In genomic region chr18:26456070-26456491, GRCh38 we compare ENCODE assay signal across 29 cellular contexts.
DNase-seq lines count a peak whose midpoint lies in the region; ATAC-seq, FAIRE-seq and TF ChIP-seq lines count a peak whose summit lies in the region.
"Had no signal": no experiment of that assay in that cellular context is flagged by ENCODE, and none has a peak within 500 bp of the region (broad histone marks: within the 10 kb centered on the region; RNA-seq: fewer than 3 reads in every experiment).

No MANE protein-coding gene starts in this region.

- no peaks in the 10 kb centered on the region for H3K9me3 Mint-ChIP-seq in MCF 10A (ENCODE audit: unreplicated experiment)
- H3K9me3 Mint-ChIP-seq: activated B cell treated with CpG ODN at 0.5 μM for 24 hours; activated CD4-positive, alpha-beta memory T cell treated with anti-CD3 and anti-CD28 coated beads for 36 hours; brain; mesothelial cell of epicardium; naive thymus-derived CD8-positive, alpha-beta T cell had no signal

- H3K27ac ChIP-seq in breast epithelium (no peak overlapping the region), OCI-LY1 (ENCODE audit: low read depth, low read length, poor library complexity, severe bottlenecking) (no peak overlapping the region), mesenchymal stem cell (ENCODE audit: low read length, poor library complexity, severe bottlenecking) (no peak overlapping the region)
- H3K27ac ChIP-seq: left lung, SJSA1, spleen had no signal

- WGBS in mesenchymal stem cell = 95% methylated on average over 2 of the region's 3 CpGs

- H3K36me3 ChIP-seq in breast epithelium (no peaks in the 10 kb centered on the region), OCI-LY1 (ENCODE audit: insufficient read depth, low read length) (no peaks in the 10 kb centered on the region), bronchial epithelial cell (ENCODE audit: control insufficient read depth, insufficient read depth, low read length) (peaks cover 9% of the 10 kb centered on the region), mesenchymal stem cell (ENCODE audit: control insufficient read depth in 1 of 2, insufficient read depth in 2 of 2, low read depth in 1 of 2, low read length in 2 of 2) (peaks cover 8 to 25% of the 10 kb centered on the region in 2 experiments)
- H3K36me3 ChIP-seq: BE2C had no signal

- H3K18ac ChIP-seq in mesenchymal stem cell (ENCODE audit: low read depth in 1 of 2, low read length in 2 of 2) = no peak overlapping the region

- no peak overlapping the region for H3K4me2 ChIP-seq in OCI-LY1 (ENCODE audit: low read length)
- H3K4me2 ChIP-seq in mesenchymal stem cell (ENCODE audit: low read length, poor library complexity, severe bottlenecking) = no peak overlapping the region

- no peak overlapping the region for H3K4me3 Mint-ChIP-seq in MCF 10A (ENCODE audit: unreplicated experiment)
- H3K4me3 Mint-ChIP-seq: activated B cell treated with CpG ODN at 0.5 μM for 24 hours; activated CD4-positive, alpha-beta memory T cell treated with anti-CD3 and anti-CD28 coated beads for 36 hours; brain; mesothelial cell of epicardium; naive thymus-derived CD8-positive, alpha-beta T cell had no signal

- POLR2A ChIA-PET in MCF 10A (lab: Yijun Ruan, JAX) = interaction anchor here (0.6 to 1.0 kb wide), 4 partner anchors 14 to 94 kb away, joined by 3 to 5 read pairs (median 4); no protein-coding TSS in a partner anchor

- H3K9ac ChIP-seq in OCI-LY1 (ENCODE audit: low read length) = no peak overlapping the region
- H3K9ac ChIP-seq in mesenchymal stem cell (ENCODE audit: low read length) = no peak overlapping the region

- H3K27me3 Mint-ChIP-seq in MCF 10A (ENCODE audit: insufficient read depth, unreplicated experiment) = no peaks in the 10 kb centered on the region
- H3K27me3 Mint-ChIP-seq: activated CD4-positive, alpha-beta memory T cell treated with anti-CD3 and anti-CD28 coated beads for 36 hours had no signal

- H3K79me2 ChIP-seq in OCI-LY1 (ENCODE audit: insufficient read depth, low read length) = no peaks in the 10 kb centered on the region

- H3K4me1 ChIP-seq in breast epithelium = no peaks in the 10 kb centered on the region
- H3K4me1 ChIP-seq in OCI-LY1 (ENCODE audit: insufficient read depth, low read length, severe bottlenecking) = no peaks in the 10 kb centered on the region
- H3K4me1 ChIP-seq in mesenchymal stem cell (ENCODE audit: control insufficient read depth, insufficient read depth, low read depth, low read length) = peaks cover 16% of the 10 kb centered on the region
- H3K4me1 ChIP-seq: BE2C, SJSA1, spleen had no signal

- no peak for DNase-seq in MCF 10A (ENCODE audit: unreplicated experiment)
- no peak for DNase-seq in breast epithelium (ENCODE audit: low spot score in 2 of 2)
- DNase-seq in bronchial epithelial cell (ENCODE audit: low read depth) = peak; percentile 54
- DNase-seq in activated CD4-positive, alpha-beta T cell treated with anti-CD3 and anti-CD28 coated beads for 4 hours = no peak
- DNase-seq in mesenchymal stem cell = no peak
- DNase-seq in activated CD8-positive, alpha-beta memory T cell treated with anti-CD3 and anti-CD28 coated beads for 24 hours = no peak
- DNase-seq: activated B cell treated with CpG ODN at 0.5 μM for 24 hours; activated CD4-positive, alpha-beta memory T cell treated with anti-CD3 and anti-CD28 coated beads for 36 hours; activated gamma-delta T cell; BE2C; COR-L47; cortex of kidney; DMS79 treated with DMSO at 0.1 percent for 48 hours; foreskin melanocyte; left lung; naive thymus-derived CD8-positive, alpha-beta T cell; NCI-H1105; NCI-H2029; NCI-H345; NCI-H774; spleen; stimulated activated CD4-positive, alpha-beta T cell treated with anti-CD3 and anti-CD28 coated beads, Interleukin-4, amount 100 ng/mL, for 1 hour; stimulated activated naive CD4-positive, alpha-beta T cell had no signal

- H4K91ac ChIP-seq in mesenchymal stem cell (ENCODE audit: low read length) = no peak overlapping the region

- H4K8ac ChIP-seq in mesenchymal stem cell (ENCODE audit: low read length) = no peak overlapping the region

- H3K36me3 Mint-ChIP-seq in MCF 10A (ENCODE audit: insufficient read depth, unreplicated experiment) = peaks cover 67% of the 10 kb centered on the region

- intact Hi-C loops in MCF 10A (cut with micrococcal nuclease) = loop anchor here (5.0 kb wide), 1 partner anchor 91 kb away; the partner anchor contains the start of gene KCTD1
- intact Hi-C loops in breast epithelium (cut with DNase I; ENCODE audit: low total_unique reads) = no loop called here

- no peaks in the 10 kb centered on the region for H3K9me3 ChIP-seq in breast epithelium
- H3K9me3 ChIP-seq in OCI-LY1 (ENCODE audit: low read length) = no peaks in the 10 kb centered on the region
- no peaks in the 10 kb centered on the region for H3K9me3 ChIP-seq in mesenchymal stem cell (ENCODE audit: control insufficient read depth, low read length)
- H3K9me3 ChIP-seq: BE2C, left lung, SJSA1, spleen had no signal

- H2BK120ac ChIP-seq in mesenchymal stem cell (ENCODE audit: low read depth, low read length) = no peak overlapping the region

- no peak for FAIRE-seq in bronchial epithelial cell (lab: Jason Lieb, UNC)

- H4K20me1 ChIP-seq in OCI-LY1 (ENCODE audit: insufficient read depth, low read length) = no peaks in the 10 kb centered on the region

- no peak for ATAC-seq in GM18858 (IDR thresholded peaks at IDR 0.05; ENCODE audit: unreplicated experiment)
- ATAC-seq: left lung; naive thymus-derived CD8-positive, alpha-beta T cell; Panc1 had no signal

- no peak overlapping the region for H3K23ac ChIP-seq in mesenchymal stem cell (ENCODE audit: low read length in 2 of 2)

- H3K4ac ChIP-seq in mesenchymal stem cell (ENCODE audit: low read depth in 1 of 2, low read length in 2 of 2) = no peak overlapping the region

- peaks cover 9% of the 10 kb centered on the region for H3K79me1 ChIP-seq in mesenchymal stem cell (replicated peaks; ENCODE audit: low read length, poor library complexity, severe bottlenecking)

- no peak overlapping the region for H2AK5ac ChIP-seq in mesenchymal stem cell (ENCODE audit: low read length, severe bottlenecking)

- no peak for TF ChIP-seq POLR2A in breast epithelium (IDR thresholded peaks at IDR 0.05)

- peak overlapping the region; percentile 31 for H3K27ac Mint-ChIP-seq in MCF 10A (ENCODE audit: low read depth, unreplicated experiment)
- H3K27ac Mint-ChIP-seq: activated B cell treated with CpG ODN at 0.5 μM for 24 hours; activated CD4-positive, alpha-beta memory T cell treated with anti-CD3 and anti-CD28 coated beads for 36 hours; naive thymus-derived CD8-positive, alpha-beta T cell had no signal

- BruUV-seq in MCF 10A (replicated peaks; lab: Mats Ljungman, UMichigan) = no TSS peak

- no peak overlapping the region for H2BK5ac ChIP-seq in mesenchymal stem cell (ENCODE audit: low read depth, low read length, poor library complexity, severe bottlenecking)

- H3K4me3 ChIP-seq in breast epithelium (no peak overlapping the region), OCI-LY1 (ENCODE audit: low read depth, low read length, poor library complexity, severe bottlenecking) (no peak overlapping the region), bronchial epithelial cell (ENCODE audit: low read depth, low read length) (no peak overlapping the region), mesenchymal stem cell (ENCODE audit: insufficient read depth in 1 of 2, low read depth in 1 of 2, low read length in 2 of 2) (no peak overlapping the region)
- H3K4me3 ChIP-seq: left lung, SJSA1, spleen had no signal

- no peak overlapping the region for H2BK12ac ChIP-seq in mesenchymal stem cell (ENCODE audit: low read length in 2 of 2)

- no peak overlapping the region for H2AFZ ChIP-seq in OCI-LY1 (ENCODE audit: low read length)
- no peak overlapping the region for H2AFZ ChIP-seq in mesenchymal stem cell (ENCODE audit: low read depth, low read length)

- no peak overlapping the region for H3K14ac ChIP-seq in mesenchymal stem cell (ENCODE audit: low read length in 2 of 2)

- H3K27me3 ChIP-seq in breast epithelium (no peaks in the 10 kb centered on the region), OCI-LY1 (ENCODE audit: insufficient read depth, low read length) (no peaks in the 10 kb centered on the region), bronchial epithelial cell (ENCODE audit: control insufficient read depth, insufficient read depth, low read length) (no peaks in the 10 kb centered on the region), mesenchymal stem cell (ENCODE audit: control insufficient read depth in 1 of 2, insufficient read depth in 1 of 2, low read length in 2 of 2) (no peaks in the 10 kb centered on the region)
- H3K27me3 ChIP-seq: BE2C, left lung, SJSA1, spleen had no signal

- H2BK15ac ChIP-seq in mesenchymal stem cell (ENCODE audit: low read depth, poor library complexity, severe bottlenecking) = no peak overlapping the region

- H3K9me2 ChIP-seq in OCI-LY1 (ENCODE audit: low read depth, low read length) = no peaks in the 10 kb centered on the region

- H3F3A ChIP-seq in OCI-LY1 (ENCODE audit: insufficient read depth, low read length) = no peaks in the 10 kb centered on the region

- peaks cover 24% of the 10 kb centered on the region for H3K4me1 Mint-ChIP-seq in MCF 10A (ENCODE audit: insufficient read depth, unreplicated experiment)
- H3K4me1 Mint-ChIP-seq: activated B cell treated with CpG ODN at 0.5 μM for 24 hours had no signal

- TF ChIP-seq CTCF in MCF 10A (IDR thresholded peaks at IDR 0.05; ENCODE audit: unreplicated experiment) (no peak), breast epithelium (IDR thresholded peaks at IDR 0.05) (no peak), OCI-LY1 (IDR thresholded peaks at IDR 0.05; ENCODE audit: low read length) (peak; percentile 35; the same call in 1 of the 2 replicates), bronchial epithelial cell (IDR thresholded peaks at IDR 0.05; ENCODE audit: insufficient read depth, low read length, severe bottlenecking) (no peak)

- CTCF ChIA-PET in MCF 10A (lab: Yijun Ruan, JAX) = interaction anchor here (0.6 to 1.0 kb wide), 4 partner anchors 16 to 190 kb away, joined by 3 to 6 read pairs (median 3); no protein-coding TSS in a partner anchor
